8 cellular contexts compared by ENCODE assay signal in the genomic region with DNA sequence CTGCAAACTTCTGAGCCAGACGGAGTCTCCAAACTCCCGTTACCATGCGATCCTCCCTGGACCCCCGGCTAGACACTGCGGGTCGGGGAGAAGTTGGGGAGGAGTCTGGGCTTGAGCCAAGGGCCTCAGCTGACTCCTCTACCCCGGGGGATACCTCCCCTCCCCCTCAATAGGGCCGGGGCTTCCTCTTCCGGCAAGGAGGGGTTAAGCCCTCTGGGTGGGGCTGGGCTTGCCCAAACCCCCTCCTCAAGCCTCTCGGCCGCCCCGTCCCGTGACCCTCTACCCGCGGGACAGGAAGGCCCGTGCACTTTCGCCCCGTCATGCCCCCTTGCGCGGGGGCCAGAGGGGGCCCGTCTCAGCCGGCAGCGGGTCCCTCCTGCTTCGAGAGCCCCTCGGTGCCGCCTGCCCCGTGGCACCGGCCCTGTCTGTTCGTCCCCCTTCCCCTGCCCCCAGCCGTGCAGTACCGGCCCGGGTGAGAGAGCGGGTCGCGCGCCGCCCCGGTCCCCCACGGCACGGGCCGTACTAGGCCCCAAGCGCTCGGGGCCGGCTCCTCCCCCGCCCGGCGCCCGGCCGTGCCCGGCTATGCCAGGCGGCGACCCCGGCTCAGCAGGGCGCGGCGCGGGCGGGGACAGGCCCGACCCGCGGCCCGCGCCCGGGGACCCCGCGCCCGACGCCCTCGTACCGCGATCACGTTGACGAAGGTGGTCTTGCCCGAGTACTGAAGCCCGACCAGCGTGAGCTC. TPM values are rescaled to one million over a fixed set of nuclear protein-coding genes. Genes with fewer than 3 reads are reported as not detected.
DNase-seq lines count a peak whose midpoint lies in the region; ATAC-seq lines count a peak whose summit lies in the region.

No MANE protein-coding gene starts in this region.

- H3K27ac ChIP-seq in BLaER1 treated with 17β-estradiol and CSF1 and Interleukin-3, amounts not matched to agents 10 nM and 100 nM = peak overlapping the region; percentile 93 to 99 (median 97)
- H3K27ac ChIP-seq in urinary bladder (ENCODE audit: low read depth) = peak overlapping the region; percentile 82

- H4K20me1 ChIP-seq in BLaER1 treated with 17β-estradiol and CSF1 and Interleukin-3, amounts not matched to agents 10 nM and 100 nM = peaks cover 45 to 88% (median 69%) of the 10 kb centered on the region in 11 experiments

- H3K27ac Mint-ChIP-seq in T-helper 17 cell = peak overlapping the region; percentile 96
- H3K27ac Mint-ChIP-seq in effector memory CD8-positive, alpha-beta T cell = peak overlapping the region; percentile 94 to 98

- peak overlapping the region; percentile 98 for H3K4me3 Mint-ChIP-seq in T-helper 17 cell
- H3K4me3 Mint-ChIP-seq in effector memory CD8-positive, alpha-beta T cell = peak overlapping the region; percentile 96

- DNase-seq in T-helper 17 cell = no peak
- DNase-seq in effector memory CD8-positive, alpha-beta T cell = no peak
- DNase-seq in medulla oblongata (ENCODE audit: extremely low spot score) = no peak

- peak; percentile 50 for ATAC-seq in GM19025 (IDR thresholded peaks at IDR 0.05; ENCODE audit: low read depth, unreplicated experiment)
- peak; percentile 44 for ATAC-seq in HG03108 (IDR thresholded peaks at IDR 0.05; ENCODE audit: unreplicated experiment)
- peak; percentile 55 for ATAC-seq in T-helper 17 cell
- peak; percentile 56 for ATAC-seq in effector memory CD8-positive, alpha-beta T cell (replicated peaks)

- H3K9me3 Mint-ChIP-seq in effector memory CD8-positive, alpha-beta T cell = no peaks in the 10 kb centered on the region

- peaks cover 29 to 79% (median 50%) of the 10 kb centered on the region in 10 experiments for H3K4me1 ChIP-seq in BLaER1 treated with 17β-estradiol and CSF1 and Interleukin-3, amounts not matched to agents 10 nM and 100 nM
- H3K4me1 ChIP-seq in mononuclear cell (ENCODE audit: insufficient read depth, low read length) (peaks cover 46% of the 10 kb centered on the region), urinary bladder (ENCODE audit: insufficient read depth) (no peaks in the 10 kb centered on the region)

- no peaks in the 10 kb centered on the region for H3K27me3 Mint-ChIP-seq in T-helper 17 cell
- H3K27me3 Mint-ChIP-seq in effector memory CD8-positive, alpha-beta T cell = no peaks in the 10 kb centered on the region

- H3K4me2 ChIP-seq in BLaER1 treated with 17β-estradiol and CSF1 and Interleukin-3, amounts not matched to agents 10 nM and 100 nM = peak overlapping the region; percentile 91 to 99 (median 97)

- H3K36me3 ChIP-seq in BLaER1 treated with 17β-estradiol and CSF1 and Interleukin-3, amounts not matched to agents 10 nM and 100 nM = peaks cover 43 to 64% (median 55%) of the 10 kb centered on the region in 11 experiments
- no peaks in the 10 kb centered on the region for H3K36me3 ChIP-seq in urinary bladder (ENCODE audit: insufficient read depth)

- H3K27me3 ChIP-seq in BLaER1 treated with 17β-estradiol and CSF1 and Interleukin-3, amounts not matched to agents 10 nM and 100 nM = no peaks in the 10 kb centered on the region
- no peaks in the 10 kb centered on the region for H3K27me3 ChIP-seq in mononuclear cell (ENCODE audit: insufficient read depth, low read length)

- H3K4me3 ChIP-seq in BLaER1 treated with 17β-estradiol and CSF1 and Interleukin-3, amounts not matched to agents 10 nM and 100 nM = peak overlapping the region; percentile 82 to 99 (median 98)
- H3K4me3 ChIP-seq in mononuclear cell (ENCODE audit: low read length) (peak overlapping the region; percentile 96), urinary bladder (ENCODE audit: low read depth, low read length) (peak overlapping the region; percentile 97)

- peak overlapping the region; percentile 96 to 99 (median 98) for H3K9ac ChIP-seq in BLaER1 treated with 17β-estradiol and CSF1 and Interleukin-3, amounts not matched to agents 10 nM and 100 nM

- WGBS in urinary bladder = 2% methylated on average over 76 of the region's 76 CpGs

- no peaks in the 10 kb centered on the region for H3K9me3 ChIP-seq in BLaER1 treated with 17β-estradiol and CSF1 and Interleukin-3, amounts not matched to agents 10 nM and 100 nM (replicated peaks in 1 of 11)
- H3K9me3 ChIP-seq in T-helper 17 cell (ENCODE audit: control insufficient read depth, low read length, poor library complexity, severe bottlenecking) (no peaks in the 10 kb centered on the region), mononuclear cell (ENCODE audit: low read depth, low read length) (no peaks in the 10 kb centered on the region)

- H3K36me3 Mint-ChIP-seq in T-helper 17 cell (ENCODE audit: low read depth) = peaks cover 5% of the 10 kb centered on the region
- H3K36me3 Mint-ChIP-seq in effector memory CD8-positive, alpha-beta T cell (ENCODE audit: insufficient read depth) = peaks cover 51% of the 10 kb centered on the region

- H3K4me1 Mint-ChIP-seq in T-helper 17 cell = peaks cover 28% of the 10 kb centered on the region
- H3K4me1 Mint-ChIP-seq in effector memory CD8-positive, alpha-beta T cell (ENCODE audit: low read depth in 2 of 2) = peaks cover 27 to 34% of the 10 kb centered on the region in 2 donors

RNA-seq across cellular contexts. Expression of gene ARL8A, which starts 0.6 kb away (rescaled TPM):
- total RNA-seq in T-helper 17 cell (10 to 100 TPM; 71.9 to 76.4 TPM), mononuclear cell (63.6 TPM), urinary bladder (19.2 TPM)
- polyA plus RNA-seq in urinary bladder = 39.8 TPM

RNA-seq across cellular contexts. Expression of gene PTPN7, which starts 16.5 kb away (rescaled TPM):
- total RNA-seq in T-helper 17 cell (100 to 1,000 TPM in 1 of 2 donors, 10 to 100 TPM in 1; 97.5 to 101 TPM), mononuclear cell (51.7 TPM), urinary bladder (1.2 TPM)
- 1.2 TPM for polyA plus RNA-seq in urinary bladder

RNA-seq across cellular contexts. Expression of gene GPR37L1, which starts 21.2 kb away (rescaled TPM):
- total RNA-seq in T-helper 17 cell (not detected), mononuclear cell (not detected), urinary bladder (0.05 TPM)
- 0.10 TPM for polyA plus RNA-seq in urinary bladder

RNA-seq across cellular contexts. Expression of gene LGR6, which starts 49.7 kb away (rescaled TPM):
- total RNA-seq in T-helper 17 cell (under 1 TPM; 0.13 to 0.25 TPM), mononuclear cell (1.3 TPM), urinary bladder (0.37 TPM)
- 3.8 TPM for polyA plus RNA-seq in urinary bladder

Comparison
In these comparisons a context has a peak if more than half of its experiments do, and no peak if none do; other contexts are left out.
1. RNA of gene PTPN7, which starts 16.5 kb away (total RNA-seq): 97.5 to 101 TPM in T-helper 17 cell and 51.7 TPM in mononuclear cell (single experiment); 1.2 TPM in urinary bladder (single experiment); every median in the first group is over 10 times any median in the second.
2. Peak in every context shown above with its lines, with median percentiles within 50 percentile points of each other: H3K4me3 ChIP-seq and ATAC-seq.